In the genomic region with DNA sequence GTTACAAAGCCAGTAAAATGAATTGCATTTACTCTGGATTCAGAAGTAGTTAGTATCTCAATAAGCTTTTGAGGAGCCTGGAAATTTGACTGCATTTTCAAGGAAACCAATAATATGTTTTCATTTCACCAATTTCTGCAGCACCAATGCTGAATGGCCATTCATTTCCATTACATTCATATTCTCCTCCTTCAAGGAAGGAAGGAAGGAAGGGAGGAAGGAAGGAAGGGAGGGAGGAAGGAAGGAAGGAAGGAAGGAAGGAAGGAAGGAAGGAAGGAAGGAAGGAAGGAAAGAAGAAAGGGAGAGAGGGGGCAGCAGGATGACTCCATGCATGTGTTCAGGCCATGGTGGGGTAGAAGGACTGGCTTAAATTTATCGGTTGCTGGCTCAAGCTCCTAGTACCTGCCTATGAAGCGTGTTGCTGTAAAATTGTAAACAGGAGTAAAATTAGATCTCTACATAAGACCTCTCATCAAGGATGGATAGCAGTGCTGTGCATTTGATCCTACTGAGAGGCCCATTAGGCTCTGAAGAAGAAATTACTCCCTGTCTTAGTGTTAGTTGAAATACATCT, we compare ENCODE assay signal across 21 cellular contexts.
A peak's percentile ranks its signal among the peaks of the same experiment; 100 is the strongest.
DNase-seq lines count a peak whose midpoint lies in the region; ATAC-seq, FAIRE-seq and TF ChIP-seq lines count a peak whose summit lies in the region.
"Had no signal": no experiment of that assay in that cellular context is flagged by ENCODE, and none has a peak within 500 bp of the region (broad histone marks: within the 10 kb centered on the region; RNA-seq: fewer than 3 reads in every experiment).

No MANE protein-coding gene starts in this region.

- H3K4me1 ChIP-seq in A549 (peaks cover 32% of the 10 kb centered on the region), IMR-90 (ENCODE audit: control insufficient read depth, insufficient read depth, low read length) (peaks cover 20% of the 10 kb centered on the region), astrocyte (ENCODE audit: insufficient read depth, low read length) (peaks cover 24% of the 10 kb centered on the region), mesenchymal stem cell (ENCODE audit: control insufficient read depth, insufficient read depth, low read depth, low read length) (peaks cover 2% of the 10 kb centered on the region), esophagus muscularis mucosa (no peaks in the 10 kb centered on the region)

- H2BK120ac ChIP-seq in IMR-90 (ENCODE audit: low read depth, low read length) (peak overlapping the region; percentile 89), mesenchymal stem cell (ENCODE audit: low read depth, low read length) (no peak overlapping the region)

- no peaks in the 10 kb centered on the region for H4K20me1 ChIP-seq in IMR-90 (ENCODE audit: insufficient read depth, low read length)
- H4K20me1 ChIP-seq in astrocyte (ENCODE audit: insufficient read depth, low read length), result no peaks in the 10 kb centered on the region

- no peak overlapping the region for H2AK9ac ChIP-seq in IMR-90 (replicated peaks; ENCODE audit: low read depth, low read length, poor library complexity)

- TF ChIP-seq RAD21 in A549 (conservative IDR thresholded peaks at IDR 0.05 in 1 of 2, IDR thresholded peaks at IDR 0.05 in 1 of 2) (no peak), IMR-90 (IDR thresholded peaks at IDR 0.05; ENCODE audit: low read length) (no peak)

- peak overlapping the region; percentile 90; the same call in 1 of the 2 replicates for H4K5ac ChIP-seq in IMR-90 (ENCODE audit: low read depth, low read length)

- peak overlapping the region; percentile 88 for H3K27ac Mint-ChIP-seq in astrocyte (ENCODE audit: unreplicated experiment)
- no peak overlapping the region for H3K27ac Mint-ChIP-seq in CD4-positive, alpha-beta T cell
- H3K27ac Mint-ChIP-seq: IgD-negative memory B cell had no signal

- in situ Hi-C loops in IMR-90 (cut with MboI; ENCODE audit: low sequenced_read_pairs), result no loop called here

- H3K36me3 Mint-ChIP-seq in astrocyte (ENCODE audit: low read depth, unreplicated experiment), result peaks cover 14% of the 10 kb centered on the region
- no peaks in the 10 kb centered on the region for H3K36me3 Mint-ChIP-seq in CD4-positive, alpha-beta T cell (ENCODE audit: low read depth)

- H2AFZ ChIP-seq in IMR-90 (replicated peaks; ENCODE audit: low read length, poor library complexity) (no peak overlapping the region), astrocyte (ENCODE audit: low read depth, low read length) (no peak overlapping the region), mesenchymal stem cell (ENCODE audit: low read depth, low read length) (no peak overlapping the region)

- H2BK5ac ChIP-seq in IMR-90 (ENCODE audit: low read depth, low read length, poor library complexity, severe bottlenecking), result peak overlapping the region; percentile 96
- no peak overlapping the region for H2BK5ac ChIP-seq in mesenchymal stem cell (ENCODE audit: low read depth, low read length, poor library complexity, severe bottlenecking)

- H3K14ac ChIP-seq in IMR-90 (replicated peaks; ENCODE audit: low read depth, low read length) (peak overlapping the region; percentile 76), mesenchymal stem cell (ENCODE audit: low read length in 2 of 2) (no peak overlapping the region)

- H3K18ac ChIP-seq in IMR-90 (ENCODE audit: low read depth, low read length) (peak overlapping the region; percentile 79; the same call in 1 of the 2 replicates), mesenchymal stem cell (ENCODE audit: low read depth in 1 of 2, low read length in 2 of 2) (no peak overlapping the region)

- peak overlapping the region; percentile 95 for H2BK20ac ChIP-seq in IMR-90 (ENCODE audit: low read depth, low read length)

- H3K4me3 Mint-ChIP-seq in astrocyte (ENCODE audit: unreplicated experiment), result no peak overlapping the region
- H3K4me3 Mint-ChIP-seq in CD4-positive, alpha-beta T cell, result no peak overlapping the region
- H3K4me3 Mint-ChIP-seq: H9, IgD-negative memory B cell had no signal

- dilution Hi-C loops in IMR-90 (cut with HindIII; ENCODE audit: low sequenced_read_pairs, unreplicated experiment), result no loop called here

- TF ChIP-seq CTCF in A549 (IDR thresholded peaks at IDR 0.05) (no peak), IMR-90 (conservative IDR thresholded peaks at IDR 0.05; ENCODE audit: low read depth, low read length) (no peak), astrocyte (IDR thresholded peaks at IDR 0.05; ENCODE audit: insufficient read depth, low read depth, low read length) (no peak), esophagus muscularis mucosa (IDR thresholded peaks at IDR 0.05) (no peak)
- no peak for TF ChIP-seq CTCF in CD4-positive, alpha-beta T cell (IDR thresholded peaks at IDR 0.05)

- TF ChIP-seq POLR2A in A549 (IDR thresholded peaks at IDR 0.05; ENCODE audit: low read length) (no peak), IMR-90 (IDR thresholded peaks at IDR 0.05; ENCODE audit: low read depth, low read length) (no peak), esophagus muscularis mucosa (IDR thresholded peaks at IDR 0.05; ENCODE audit: low read depth) (no peak)

- no peak for DNase-seq in A549 (ENCODE audit: low read depth in 1 of 2, low spot score in 1 of 2)
- no peak for DNase-seq in IMR-90
- DNase-seq in astrocyte (ENCODE audit: low read depth), result no peak
- DNase-seq in mesenchymal stem cell, result no peak
- DNase-seq in esophagus muscularis mucosa (ENCODE audit: extremely low spot score), result no peak
- no peak for DNase-seq in GM19239 (ENCODE audit: insufficient read length, low spot score)
- DNase-seq in CD4-positive, alpha-beta T cell, result no peak
- DNase-seq: C1 segment of cervical spinal cord, DMS79, H9, Karpas-422, MG63, NCI-H1048, NCI-H1436, NCI-H1930, NCI-H345, NCI-H524 treated with DMSO at 0.1 percent for 48 hours had no signal

- peaks cover 26% of the 10 kb centered on the region for H3K4me1 Mint-ChIP-seq in astrocyte (ENCODE audit: low read depth, unreplicated experiment)
- H3K4me1 Mint-ChIP-seq in CD4-positive, alpha-beta T cell (ENCODE audit: low read depth), result no peaks in the 10 kb centered on the region
- H3K4me1 Mint-ChIP-seq: H9 had no signal

- H3K9ac ChIP-seq in IMR-90 (ENCODE audit: low read depth, low read length) (peak overlapping the region; percentile 13; the same call in 1 of the 2 replicates), astrocyte (ENCODE audit: low read length) (peak overlapping the region; percentile 61), mesenchymal stem cell (ENCODE audit: low read length) (peak overlapping the region; percentile 83)

- H2BK12ac ChIP-seq in mesenchymal stem cell (ENCODE audit: low read length in 2 of 2), result no peak overlapping the region

- POLR2A ChIA-PET in A549 (lab: Yijun Ruan, JAX) (interaction anchor here (1.8 to 2.9 kb wide), 2 partner anchors 56 to 536 kb away, joined by 11 to 13 read pairs; a partner anchor contains a TSS), IMR-90 (lab: Charles Lee; ENCODE audit: unreplicated experiment) (no interaction called here)
- POLR2A ChIA-PET in CD4-positive, alpha-beta T cell (lab: Charles Lee), result no interaction called here

- no peaks in the 10 kb centered on the region for H3K79me2 ChIP-seq in astrocyte (ENCODE audit: insufficient read depth, low read length)

- H2AK5ac ChIP-seq in IMR-90 (ENCODE audit: low read depth, low read length) (peak overlapping the region; percentile 86), mesenchymal stem cell (ENCODE audit: low read length, severe bottlenecking) (no peak overlapping the region)

- H3K27me3 Mint-ChIP-seq in astrocyte (ENCODE audit: low read depth, unreplicated experiment), result no peaks in the 10 kb centered on the region
- peaks cover 19% of the 10 kb centered on the region for H3K27me3 Mint-ChIP-seq in CD4-positive, alpha-beta T cell

- H4K91ac ChIP-seq in IMR-90 (ENCODE audit: insufficient read depth, low read depth, low read length) (peak overlapping the region; percentile 84), mesenchymal stem cell (ENCODE audit: low read length) (no peak overlapping the region)

- no peak overlapping the region for H3K4me3 ChIP-seq in A549
- H3K4me3 ChIP-seq in IMR-90 (ENCODE audit: insufficient read depth, low read depth, low read length), result no peak overlapping the region
- no peak overlapping the region for H3K4me3 ChIP-seq in astrocyte (ENCODE audit: insufficient read depth, low read depth, low read length)
- H3K4me3 ChIP-seq in mesenchymal stem cell (ENCODE audit: insufficient read depth in 1 of 2, low read depth in 1 of 2, low read length in 2 of 2), result no peak overlapping the region
- no peak overlapping the region for H3K4me3 ChIP-seq in esophagus muscularis mucosa
- H3K4me3 ChIP-seq: MG63 had no signal

- peak overlapping the region; percentile 55; the same call in 1 of the 2 replicates for H3K23ac ChIP-seq in IMR-90 (ENCODE audit: low read depth, low read length)
- no peak overlapping the region for H3K23ac ChIP-seq in mesenchymal stem cell (ENCODE audit: low read length in 2 of 2)

- H3K4ac ChIP-seq in IMR-90 (ENCODE audit: low read depth, low read length) (peak overlapping the region; percentile 81), mesenchymal stem cell (ENCODE audit: low read depth in 1 of 2, low read length in 2 of 2) (no peak overlapping the region)

- H3K79me1 ChIP-seq in IMR-90 (ENCODE audit: low read depth in 1 of 2, low read length in 2 of 2), result no peaks in the 10 kb centered on the region
- no peaks in the 10 kb centered on the region for H3K79me1 ChIP-seq in mesenchymal stem cell (replicated peaks; ENCODE audit: low read length, poor library complexity, severe bottlenecking)

- 91% methylated on average over 2 of the region's 2 CpGs for WGBS in A549 (ENCODE audit: missing lambda C conversion rate)
- WGBS in IMR-90 (ENCODE audit: extremely low coverage in 2 of 2, insufficient read length in 1 of 2), 2 experiments, result no CpG with 5 or more reads among the region's 2 CpGs
- WGBS in mesenchymal stem cell, result 100% methylated on average over 2 of the region's 2 CpGs
- 94% methylated on average over 2 of the region's 2 CpGs for WGBS in esophagus muscularis mucosa

- peaks cover 19% of the 10 kb centered on the region for H3K9me3 Mint-ChIP-seq in astrocyte (ENCODE audit: unreplicated experiment)
- peaks cover 8% of the 10 kb centered on the region for H3K9me3 Mint-ChIP-seq in CD4-positive, alpha-beta T cell

- H3K4me2 ChIP-seq in A549 (peak overlapping the region; percentile 63), IMR-90 (ENCODE audit: low read depth, low read length) (peak overlapping the region; percentile 24; the same call in 1 of the 2 replicates), astrocyte (ENCODE audit: low read length) (peak overlapping the region; percentile 74), mesenchymal stem cell (ENCODE audit: low read length, poor library complexity, severe bottlenecking) (no peak overlapping the region)

- H3K9me3 ChIP-seq in A549, result peaks cover 9% of the 10 kb centered on the region
- no peaks in the 10 kb centered on the region; the same call in 1 of the 2 replicates for H3K9me3 ChIP-seq in IMR-90 (ENCODE audit: control insufficient read depth, insufficient read depth, low read length)
- no peaks in the 10 kb centered on the region for H3K9me3 ChIP-seq in astrocyte (ENCODE audit: insufficient read depth, low read depth, low read length)
- peaks cover 4% of the 10 kb centered on the region for H3K9me3 ChIP-seq in mesenchymal stem cell (ENCODE audit: control insufficient read depth, low read length)
- peaks cover 0 to 6% (median under 1%) of the 10 kb centered on the region in 4 donors for H3K9me3 ChIP-seq in esophagus muscularis mucosa
- no peaks in the 10 kb centered on the region for H3K9me3 ChIP-seq in CD4-positive, alpha-beta T cell (ENCODE audit: control insufficient read depth, low read length)
- H3K9me3 ChIP-seq: MG63 had no signal

- FAIRE-seq in A549 (lab: Jason Lieb, UNC) (no peak), astrocyte (lab: Jason Lieb, UNC) (no peak), GM19239 (lab: Jason Lieb, UNC) (no peak)
- FAIRE-seq: HTR-8/SVneo had no signal

- intact Hi-C loops in IMR-90 (cut with micrococcal nuclease) (loop anchor here (5.0 kb wide), 1 partner anchor 36 kb away; no protein-coding TSS in a partner anchor), esophagus muscularis mucosa (cut with DNase I) (no loop called here)
- intact Hi-C loops in CD4-positive, alpha-beta T cell (cut with DNase I, micrococcal nuclease), result no loop called here

- no TSS peak for BruUV-seq in IMR-90 (replicated peaks; lab: Mats Ljungman, UMichigan)

- peaks cover 10% of the 10 kb centered on the region for H3K9me1 ChIP-seq in IMR-90 (ENCODE audit: insufficient read depth, low read length)

- TF ChIP-seq EP300 in A549 (IDR thresholded peaks at IDR 0.05) (no peak), esophagus muscularis mucosa (IDR thresholded peaks at IDR 0.05) (no peak)

- peak overlapping the region; percentile 84 to 90 for H3K27ac ChIP-seq in A549
- peak overlapping the region; percentile 72 for H3K27ac ChIP-seq in IMR-90 (ENCODE audit: insufficient read depth, low read length)
- peak overlapping the region; percentile 96 for H3K27ac ChIP-seq in astrocyte (ENCODE audit: low read depth, low read length)
- H3K27ac ChIP-seq in mesenchymal stem cell (ENCODE audit: low read length, poor library complexity, severe bottlenecking), result peak overlapping the region; percentile 33
- H3K27ac ChIP-seq in esophagus muscularis mucosa (replicated peaks in 1 of 4), result no peak overlapping the region
- H3K27ac ChIP-seq in CD4-positive, alpha-beta T cell (ENCODE audit: low read depth, low read length), result no peak overlapping the region

- H4K8ac ChIP-seq in IMR-90 (ENCODE audit: low read depth in 2 of 2, low read length in 2 of 2) (peak overlapping the region; percentile 81 to 90; a peak in 3 of 4 replicates), mesenchymal stem cell (ENCODE audit: low read length) (no peak overlapping the region)

- ATAC-seq in A549, result no peak
- no peak for ATAC-seq in IMR-90 (ENCODE audit: low read depth)
- no peak for ATAC-seq in GM18517 (IDR thresholded peaks at IDR 0.05; ENCODE audit: unreplicated experiment)
- ATAC-seq in CD4-positive, alpha-beta T cell (ENCODE audit: poor library complexity), result no peak
- ATAC-seq: Right ventricle myocardium inferior had no signal

- H2BK15ac ChIP-seq in IMR-90 (ENCODE audit: low read depth, low read length) (peak overlapping the region; percentile 88), mesenchymal stem cell (ENCODE audit: low read depth, poor library complexity, severe bottlenecking) (no peak overlapping the region)

- CTCF ChIA-PET in A549 (lab: Yijun Ruan, JAX), result interaction anchor here (0.6 to 2.8 kb wide), 4 partner anchors 9 to 56 kb away, joined by 3 to 18 read pairs (median 6); no protein-coding TSS in a partner anchor
- CTCF ChIA-PET in IMR-90 (lab: Yijun Ruan, JAX), result interaction anchor here (0.9 to 1.7 kb wide), 2 partner anchors 8 to 21 kb away, joined by 3 to 4 read pairs; no protein-coding TSS in a partner anchor
- CTCF ChIA-PET in CD4-positive, alpha-beta T cell (lab: Charles Lee), result no interaction called here

- peak overlapping the region; percentile 78; the same call in 1 of the 2 replicates for H3K56ac ChIP-seq in IMR-90 (ENCODE audit: extremely low read depth, insufficient read depth, low read length)

- H3K27me3 ChIP-seq in IMR-90 (ENCODE audit: control insufficient read depth, insufficient read depth, low read length) (no peaks in the 10 kb centered on the region), astrocyte (ENCODE audit: insufficient read depth, low read length) (no peaks in the 10 kb centered on the region), mesenchymal stem cell (ENCODE audit: control insufficient read depth in 1 of 2, insufficient read depth in 1 of 2, low read length in 2 of 2) (no peaks in the 10 kb centered on the region), esophagus muscularis mucosa (peaks cover 0 to 4% (median 0%) of the 10 kb centered on the region in 4 donors)
- no peaks in the 10 kb centered on the region for H3K27me3 ChIP-seq in CD4-positive, alpha-beta T cell (ENCODE audit: control insufficient read depth, insufficient read depth, low read length)
- H3K27me3 ChIP-seq: MG63 had no signal

- H3K36me3 ChIP-seq in IMR-90 (ENCODE audit: control insufficient read depth, insufficient read depth, low read length) (no peaks in the 10 kb centered on the region), astrocyte (ENCODE audit: insufficient read depth, low read length) (no peaks in the 10 kb centered on the region), mesenchymal stem cell (ENCODE audit: control insufficient read depth in 1 of 2, insufficient read depth in 2 of 2, low read depth in 1 of 2, low read length in 2 of 2) (peaks cover 0 to 12% of the 10 kb centered on the region in 2 experiments), esophagus muscularis mucosa (no peaks in the 10 kb centered on the region)
- H3K36me3 ChIP-seq: MG63 had no signal

Comparison
In these comparisons a context has a peak if more than half of its experiments do, and no peak if none do; other contexts are left out.
1. H3K27ac ChIP-seq: peak in A549 (2 of 2), IMR-90 (single experiment), astrocyte (single experiment) and mesenchymal stem cell (single experiment); none in esophagus muscularis mucosa (0 of 4) and CD4-positive, alpha-beta T cell (single experiment).
2. H3K9ac ChIP-seq: peak in every context shown above with its lines; median percentile 83 in mesenchymal stem cell; 61 in astrocyte; 13 in IMR-90.